Comparison of ENCODE assay signal across 2 cellular contexts in genomic region chr12:57241556-57242310, GRCh38.
TF ChIP-seq lines count a peak whose summit lies in the region.

No MANE protein-coding gene starts in this region.

TF ChIP-seq in IMR-90, 13 proteins besides CTCF, POLR2A, EP300 and RAD21:
- TF ChIP-seq MAFK (IDR thresholded peaks at IDR 0.05; ENCODE audit: low read depth, low read length) (no peak), RFX5 (IDR thresholded peaks at IDR 0.05; ENCODE audit: low read depth, low read length) (no peak), USF2 (IDR thresholded peaks at IDR 0.05; ENCODE audit: low read depth, low read length) (no peak), CEBPB (IDR thresholded peaks at IDR 0.05; ENCODE audit: low read depth, low read length) (no peak), NFE2L2 (IDR thresholded peaks at IDR 0.05; ENCODE audit: low read depth, low read length) (no peak), SMC3 (IDR thresholded peaks at IDR 0.05; ENCODE audit: low read depth, low read length) (no peak), FOS (IDR thresholded peaks at IDR 0.05; ENCODE audit: low read depth, low read length) (no peak), MAZ (IDR thresholded peaks at IDR 0.05; ENCODE audit: borderline replicate concordance, low read depth, low read length) (no peak), CHD1 (IDR thresholded peaks at IDR 0.05; ENCODE audit: low read depth, low read length) (no peak), ELK1 (IDR thresholded peaks at IDR 0.05; ENCODE audit: borderline replicate concordance, low read depth, low read length) (no peak), MXI1 (IDR thresholded peaks at IDR 0.05; ENCODE audit: borderline replicate concordance, low read depth, low read length) (no peak), RCOR1 (IDR thresholded peaks at IDR 0.05; ENCODE audit: insufficient replicate concordance, low read length) (no peak), BHLHE40 (IDR thresholded peaks at IDR 0.05; ENCODE audit: low read depth, low read length) (no peak)
TF ChIP-seq in IMR-90: peak in this region for 0.

TF ChIP-seq in neural cell, 6 proteins besides CTCF, POLR2A, EP300 and RAD21:
- TF ChIP-seq SMC3 (conservative IDR thresholded peaks at IDR 0.05; ENCODE audit: poor library complexity) = no peak
- no peak for TF ChIP-seq MXI1 (conservative IDR thresholded peaks at IDR 0.05; ENCODE audit: poor library complexity, severe bottlenecking)
- TF ChIP-seq TAF1 (IDR thresholded peaks at IDR 0.05; ENCODE audit: low read depth) = no peak
- TF ChIP-seq POLR2AphosphoS5 (IDR thresholded peaks at IDR 0.05) = no peak
TF ChIP-seq in neural cell: peak in this region for 0.
